ENCODE assay signal across 8 cellular contexts in the genomic region with DNA sequence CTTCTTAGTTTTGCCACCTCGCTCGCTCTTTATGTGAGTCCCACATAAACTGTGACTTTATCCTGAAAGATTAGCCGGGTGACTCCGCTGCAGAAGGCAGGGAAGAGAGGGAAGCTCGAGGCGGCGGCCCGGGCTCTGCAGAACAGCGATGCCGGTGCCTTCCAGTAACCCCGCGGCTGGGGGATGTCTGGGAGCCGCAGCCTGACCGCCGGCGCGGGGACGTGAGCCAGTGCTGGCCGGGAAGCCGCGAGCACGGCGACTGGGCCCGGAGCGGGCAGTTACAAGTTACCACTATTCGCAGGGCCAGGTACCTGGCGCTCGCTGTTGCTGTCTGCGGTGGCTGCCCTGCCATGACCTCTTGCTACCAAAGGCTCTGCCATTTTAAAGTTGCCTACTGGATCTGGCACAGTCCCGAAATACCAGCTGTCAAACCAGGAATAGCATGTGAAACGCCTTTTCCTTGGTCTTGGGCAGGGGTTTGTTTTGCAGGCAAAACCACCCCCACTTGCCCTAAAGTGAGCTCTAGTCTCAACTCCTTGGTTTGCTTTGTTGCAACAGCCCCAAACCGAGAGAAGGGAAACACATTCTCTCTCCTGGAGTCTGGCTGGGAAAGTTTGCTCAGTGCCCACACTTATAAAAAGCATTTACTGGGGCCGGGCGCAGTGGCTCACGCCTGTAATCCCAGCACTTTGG.
DNase-seq lines count a peak whose midpoint lies in the region; ATAC-seq and TF ChIP-seq lines count a peak whose summit lies in the region.

No MANE protein-coding gene starts in this region.

- no peak for TF ChIP-seq CTCF in nephron progenitor cell (IDR thresholded peaks at IDR 0.05)

- no peaks in the 10 kb centered on the region for H3K27me3 Mint-ChIP-seq in activated CD4-positive, alpha-beta memory T cell treated with anti-CD3 and anti-CD28 coated beads, Interleukin-2, amount 10 ng/mL, durations not matched to agents 7 days and 5 days
- H3K27me3 Mint-ChIP-seq in nephron progenitor cell (ENCODE audit: low read depth, poor library complexity), result peaks cover 23% of the 10 kb centered on the region

- POLR2A ChIA-PET in activated CD4-positive, alpha-beta memory T cell treated with anti-CD3 and anti-CD28 coated beads, Interleukin-2, amount 10 ng/mL, durations not matched to agents 7 days and 5 days (lab: Charles Lee), result interaction anchor here (1.2 to 3.1 kb wide), 3 partner anchors 60 to 260 kb away, joined by 4 to 20 read pairs (median 5); partner anchors contain the start of gene SGK1

- no peak for ATAC-seq in GM19324 (IDR thresholded peaks at IDR 0.05; ENCODE audit: low FRiP score, unreplicated experiment)
- no peak for ATAC-seq in GM18520 (IDR thresholded peaks at IDR 0.05; ENCODE audit: unreplicated experiment)

- H3K4me1 Mint-ChIP-seq in activated CD4-positive, alpha-beta memory T cell treated with anti-CD3 and anti-CD28 coated beads, Interleukin-2, amount 10 ng/mL, durations not matched to agents 7 days and 5 days, result peaks cover 57% of the 10 kb centered on the region
- H3K4me1 Mint-ChIP-seq in nephron progenitor cell, result peaks cover 40% of the 10 kb centered on the region

- H3K9me3 Mint-ChIP-seq in activated CD4-positive, alpha-beta memory T cell treated with anti-CD3 and anti-CD28 coated beads, Interleukin-2, amount 10 ng/mL, durations not matched to agents 7 days and 5 days, result no peaks in the 10 kb centered on the region
- H3K9me3 Mint-ChIP-seq in nephron progenitor cell, result no peaks in the 10 kb centered on the region

- H3K4me3 Mint-ChIP-seq in activated CD4-positive, alpha-beta memory T cell treated with anti-CD3 and anti-CD28 coated beads, Interleukin-2, amount 10 ng/mL, durations not matched to agents 7 days and 5 days, result peak overlapping the region; percentile 87
- peak overlapping the region; percentile 94 for H3K4me3 Mint-ChIP-seq in nephron progenitor cell

- H3K36me3 Mint-ChIP-seq in activated CD4-positive, alpha-beta memory T cell treated with anti-CD3 and anti-CD28 coated beads, Interleukin-2, amount 10 ng/mL, durations not matched to agents 7 days and 5 days (ENCODE audit: low read depth), result peaks cover 34% of the 10 kb centered on the region
- H3K36me3 Mint-ChIP-seq in nephron progenitor cell (ENCODE audit: low read depth), result no peaks in the 10 kb centered on the region

- DNase-seq in GM03348 (ENCODE audit: low spot score), result peak; percentile 37
- DNase-seq in activated CD4-positive, alpha-beta memory T cell treated with anti-CD3 and anti-CD28 coated beads, Interleukin-2, amount 10 ng/mL, durations not matched to agents 7 days and 5 days, result no peak
- peak; percentile 56 for DNase-seq in foreskin melanocyte
- DNase-seq in nephron progenitor cell, result peak; percentile 63
- no peak for DNase-seq in NCI-H1694 (lab: John Stamatoyannopoulos, UW)
- no peak for DNase-seq in OCI-M1 (lab: John Stamatoyannopoulos, UW)

- peak overlapping the region; percentile 81 for H3K27ac Mint-ChIP-seq in activated CD4-positive, alpha-beta memory T cell treated with anti-CD3 and anti-CD28 coated beads, Interleukin-2, amount 10 ng/mL, durations not matched to agents 7 days and 5 days
- peak overlapping the region; percentile 71 for H3K27ac Mint-ChIP-seq in nephron progenitor cell

- CTCF ChIA-PET in activated CD4-positive, alpha-beta memory T cell treated with anti-CD3 and anti-CD28 coated beads, Interleukin-2, amount 10 ng/mL, durations not matched to agents 7 days and 5 days (lab: Charles Lee), result interaction anchor here (1.1 to 3.6 kb wide), 4 partner anchors 12 to 764 kb away, joined by 3 to 20 read pairs (median 6); no protein-coding TSS in a partner anchor

Comparison
In these comparisons a context has a peak if more than half of its experiments do, and no peak if none do; other contexts are left out.
1. DNase-seq: peak in GM03348 (single experiment), foreskin melanocyte (single experiment) and nephron progenitor cell (single experiment); none in activated CD4-positive, alpha-beta memory T cell treated with anti-CD3 and anti-CD28 coated beads, Interleukin-2, amount 10 ng/mL, durations not matched to agents 7 days and 5 days (single experiment), NCI-H1694 (single experiment) and OCI-M1 (single experiment).